Comparison of ENCODE assay signal across 2 cellular contexts in genomic region chr6:37202788-37203491, GRCh38.
TF ChIP-seq lines count a peak whose summit lies in the region.

No MANE protein-coding gene starts in this region.

TF ChIP-seq in endothelial cell of umbilical vein, 7 proteins besides CTCF, POLR2A, EP300 and RAD21 (continued from another document):
- no peak for TF ChIP-seq MAX (IDR thresholded peaks at IDR 0.05; ENCODE audit: insufficient read depth, insufficient read length)
- peak; percentile 63 for TF ChIP-seq GATA2 (IDR thresholded peaks at IDR 0.05; ENCODE audit: insufficient read depth, insufficient read length, low read depth, low read length)
- TF ChIP-seq FOS (IDR thresholded peaks at IDR 0.05; ENCODE audit: borderline replicate concordance, insufficient read depth, low read length) = peak; percentile 61

TF ChIP-seq in HEK293T, 16 proteins besides CTCF, POLR2A, EP300 and RAD21 (continued from another document):
- TF ChIP-seq, protein P1, sequence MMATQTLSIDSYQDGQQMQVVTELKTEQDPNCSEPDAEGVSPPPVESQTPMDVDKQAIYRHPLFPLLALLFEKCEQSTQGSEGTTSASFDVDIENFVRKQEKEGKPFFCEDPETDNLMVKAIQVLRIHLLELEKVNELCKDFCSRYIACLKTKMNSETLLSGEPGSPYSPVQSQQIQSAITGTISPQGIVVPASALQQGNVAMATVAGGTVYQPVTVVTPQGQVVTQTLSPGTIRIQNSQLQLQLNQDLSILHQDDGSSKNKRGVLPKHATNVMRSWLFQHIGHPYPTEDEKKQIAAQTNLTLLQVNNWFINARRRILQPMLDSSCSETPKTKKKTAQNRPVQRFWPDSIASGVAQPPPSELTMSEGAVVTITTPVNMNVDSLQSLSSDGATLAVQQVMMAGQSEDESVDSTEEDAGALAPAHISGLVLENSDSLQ (IDR thresholded peaks at IDR 0.05) = no peak
- TF ChIP-seq LEF1 (IDR thresholded peaks at IDR 0.05; ENCODE audit: borderline replicate concordance) (no peak), ZNF384 (IDR thresholded peaks at IDR 0.05) (no peak), ARNT (IDR thresholded peaks at IDR 0.05) (no peak), BHLHE40 (IDR thresholded peaks at IDR 0.05; ENCODE audit: borderline replicate concordance) (no peak)
